Comparison of ENCODE assay signal across 8 cellular contexts in the genomic region with DNA sequence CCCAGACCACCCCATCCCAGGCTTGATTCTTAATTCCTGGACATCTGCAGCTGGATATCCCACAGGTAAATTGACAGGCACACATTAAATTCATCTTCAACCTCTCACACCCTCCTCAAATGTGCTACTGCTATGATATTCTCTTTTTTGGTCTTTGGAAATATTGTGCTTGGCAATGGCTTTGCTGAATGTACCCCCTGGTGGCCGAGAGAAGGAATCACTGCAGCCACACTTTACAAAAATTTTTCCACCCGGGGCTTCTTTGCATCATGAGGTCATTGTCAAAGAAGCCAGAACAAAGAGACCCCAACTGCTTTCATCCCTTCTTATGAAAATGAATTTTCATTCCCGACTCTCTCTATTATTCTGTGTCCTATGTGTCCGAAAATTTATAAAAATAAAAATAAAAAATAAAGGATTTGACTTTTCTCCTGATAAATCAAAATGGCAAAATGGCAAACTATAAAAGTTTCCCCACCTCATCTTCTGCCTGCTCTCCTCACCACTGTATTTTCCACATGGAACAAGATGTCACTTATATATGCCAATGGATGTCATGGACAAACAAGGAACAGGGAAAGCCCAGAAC. TPM values are rescaled to one million over a fixed set of nuclear protein-coding genes. Genes with fewer than 3 reads are reported as not detected.
DNase-seq lines count a peak whose midpoint lies in the region; ATAC-seq and TF ChIP-seq lines count a peak whose summit lies in the region.

No MANE protein-coding gene starts in this region.

- DNase-seq in activated CD4-positive, alpha-beta T cell treated with anti-CD3 and anti-CD28 coated beads for 48 hours, result peak; percentile 22
- no peak for DNase-seq in activated CD4-positive, alpha-beta T cell treated with anti-CD3 and anti-CD28 coated beads, Interleukin-2, amount 50 U/mL, for 4 hours
- no peak for DNase-seq in epithelial cell of proximal tubule (ENCODE audit: low read depth)
- DNase-seq in cortex of kidney (lab: John Stamatoyannopoulos, UW), result no peak
- DNase-seq in activated T-cell treated with anti-CD3 and anti-CD28 coated beads, Interleukin-2, amount 50 U/mL, for 48 hours, result no peak

- TF ChIP-seq CTCF in OCI-LY3 (IDR thresholded peaks at IDR 0.05; ENCODE audit: low read depth, low read length), result peak; percentile 84
- peak; percentile 86 for TF ChIP-seq CTCF in epithelial cell of proximal tubule (conservative IDR thresholded peaks at IDR 0.05; ENCODE audit: low read depth, low read length)
- peak; percentile 70 for TF ChIP-seq CTCF in parathyroid adenoma (IDR thresholded peaks at IDR 0.05)

- H3K27ac ChIP-seq in OCI-LY3 (ENCODE audit: low read length) (no peak overlapping the region), parathyroid adenoma (peak overlapping the region; percentile 57)

- H3K4me2 ChIP-seq in OCI-LY3 (ENCODE audit: low read length), result no peak overlapping the region
- no peak overlapping the region for H3K4me2 ChIP-seq in parathyroid adenoma (ENCODE audit: low read length)

- ATAC-seq in HG02623 (IDR thresholded peaks at IDR 0.05; ENCODE audit: unreplicated experiment), result peak; percentile 49

- H3K4me1 ChIP-seq in OCI-LY3 (ENCODE audit: low read length) (peaks cover 36% of the 10 kb centered on the region), parathyroid adenoma (peaks cover 15% of the 10 kb centered on the region)

- H3K27me3 ChIP-seq in OCI-LY3 (ENCODE audit: low read depth, low read length), result peaks cover 2% of the 10 kb centered on the region; the same call in 1 of the 2 replicates
- H3K27me3 ChIP-seq in parathyroid adenoma (ENCODE audit: control insufficient read depth, insufficient read depth, low read length), result no peaks in the 10 kb centered on the region

- H3K9ac ChIP-seq in OCI-LY3 (ENCODE audit: low read length), result no peak overlapping the region; the same call in 1 of the 2 replicates
- H3K9ac ChIP-seq in parathyroid adenoma, result no peak overlapping the region

- no peak overlapping the region for H3K4me3 ChIP-seq in OCI-LY3 (ENCODE audit: low read length)
- no peak overlapping the region for H3K4me3 ChIP-seq in epithelial cell of proximal tubule (ENCODE audit: low read depth, low read length)
- no peak overlapping the region for H3K4me3 ChIP-seq in parathyroid adenoma (ENCODE audit: low read depth, low read length)

- no peaks in the 10 kb centered on the region for H4K20me1 ChIP-seq in OCI-LY3 (ENCODE audit: insufficient read depth, low read length)

- H2AFZ ChIP-seq in OCI-LY3 (ENCODE audit: low read depth, low read length) (peak overlapping the region; percentile 42), parathyroid adenoma (no peak overlapping the region)

- no peaks in the 10 kb centered on the region for H3K9me3 ChIP-seq in OCI-LY3 (ENCODE audit: insufficient read depth, low read length)
- H3K9me3 ChIP-seq in parathyroid adenoma (ENCODE audit: control insufficient read depth, low read length), result no peaks in the 10 kb centered on the region

- H3K36me3 ChIP-seq in OCI-LY3 (replicated peaks; ENCODE audit: low read depth, low read length) (no peaks in the 10 kb centered on the region), parathyroid adenoma (ENCODE audit: control insufficient read depth, insufficient read depth, low read length) (no peaks in the 10 kb centered on the region)

- H3K79me2 ChIP-seq in OCI-LY3 (ENCODE audit: low read length) (no peaks in the 10 kb centered on the region), parathyroid adenoma (no peaks in the 10 kb centered on the region)

RNA-seq across cellular contexts. Expression of a gene that starts 15.0 kb away (rescaled TPM):
- 17.9 and 18.7 TPM in 2 replicates for total RNA-seq in epithelial cell of proximal tubule

RNA-seq across cellular contexts. Expression of a gene that starts 17.9 kb away (rescaled TPM):
- total RNA-seq in epithelial cell of proximal tubule, result not detected in 2 replicates
